ENCODE assay signal across 14 cellular contexts in genomic region chr3:114873590-114873989, GRCh38.
DNase-seq lines count a peak whose midpoint lies in the region; ATAC-seq, FAIRE-seq and TF ChIP-seq lines count a peak whose summit lies in the region.
"Had no signal": no experiment of that assay in that cellular context is flagged by ENCODE, and none has a peak within 500 bp of the region (broad histone marks: within the 10 kb centered on the region; RNA-seq: fewer than 3 reads in every experiment).

No MANE protein-coding gene starts in this region.

- no peak for DNase-seq in HepG2 (ENCODE audit: low spot score)
- no peak for DNase-seq in foreskin keratinocyte
- no peak for DNase-seq in activated CD4-positive, alpha-beta T cell treated with anti-CD3 and anti-CD28 coated beads, Interleukin-2, amount 50 U/mL, for 48 hours
- DNase-seq in OCI-M2 (lab: John Stamatoyannopoulos, UW; ENCODE audit: unreplicated experiment), result no peak
- DNase-seq: Calu3; CD8-positive, alpha-beta T cell; DMS79 treated with DMSO at 0.1 percent for 48 hours; GF-D8 had no signal

- in situ Hi-C loops in HepG2 (cut with HindIII; ENCODE audit: extremely low pct_ligation_motif_present, low pct_unique_long_range_greater_than_20kb), result no loop called here

- no peak for TF ChIP-seq EP300 in HepG2 (IDR thresholded peaks at IDR 0.05; ENCODE audit: low read depth in 2 of 2, low read length in 2 of 2)
- TF ChIP-seq EP300 in HepG2 (CRISPR knock-in tag; IDR thresholded peaks at IDR 0.05; ENCODE audit: borderline replicate concordance), result no peak
- TF ChIP-seq EP300 in gastroesophageal sphincter (IDR thresholded peaks at IDR 0.05), result no peak

- no peak for TF ChIP-seq CTCF in liver (IDR thresholded peaks at IDR 0.05; ENCODE audit: low read depth, low read length, missing input control)
- no peak for TF ChIP-seq CTCF in HepG2 (CRISPR knock-in tag; IDR thresholded peaks at IDR 0.05)
- TF ChIP-seq CTCF in gastroesophageal sphincter (IDR thresholded peaks at IDR 0.05), result no peak
- no peak for TF ChIP-seq CTCF in foreskin keratinocyte (conservative IDR thresholded peaks at IDR 0.05)

- peaks cover 4 to 52% (median 29%) of the 10 kb centered on the region in 4 donors for H3K4me1 ChIP-seq in liver (ENCODE audit: control insufficient read depth in 4 of 4, insufficient read depth in 4 of 4, low read length in 3 of 4)
- no peaks in the 10 kb centered on the region for H3K4me1 ChIP-seq in HepG2 (ENCODE audit: insufficient read depth, low read length)
- H3K4me1 ChIP-seq in gastroesophageal sphincter, result peaks cover 8 to 69% (median 17%) of the 10 kb centered on the region in 3 donors
- H3K4me1 ChIP-seq in skeletal muscle tissue (ENCODE audit: control insufficient read depth in 3 of 3, insufficient read depth in 3 of 3, low read length in 3 of 3), result peaks cover 5 to 17% (median 7%) of the 10 kb centered on the region in 3 donors
- H3K4me1 ChIP-seq in foreskin keratinocyte, result peaks cover under 1% of the 10 kb centered on the region

- no peak overlapping the region for H3K9ac ChIP-seq in liver (ENCODE audit: low read depth in 1 of 2, low read length in 2 of 2)
- H3K9ac ChIP-seq in HepG2 (ENCODE audit: insufficient read depth, low read depth, low read length), result no peak overlapping the region
- no peak overlapping the region for H3K9ac ChIP-seq in skeletal muscle tissue (ENCODE audit: low read depth in 1 of 3, low read length in 3 of 3)
- H3K9ac ChIP-seq: BLaER1 treated with 17β-estradiol and CSF1 and Interleukin-3, amounts not matched to agents 10 nM and 100 nM had no signal

- no peaks in the 10 kb centered on the region for H4K20me1 ChIP-seq in HepG2 (ENCODE audit: insufficient read depth, low read length)
- H4K20me1 ChIP-seq: BLaER1 treated with 17β-estradiol and CSF1 and Interleukin-3, amounts not matched to agents 10 nM and 100 nM had no signal

- TF ChIP-seq RAD21 in liver (IDR thresholded peaks at IDR 0.05) (no peak), HepG2 (CRISPR knock-in tag; IDR thresholded peaks at IDR 0.05) (no peak)

- BruUV-seq in HepG2 (replicated peaks; lab: Mats Ljungman, UMichigan), result no TSS peak

- H2AFZ ChIP-seq in HepG2 (ENCODE audit: low read length), result no peak overlapping the region

- TF ChIP-seq POLR2A in HepG2 (IDR thresholded peaks at IDR 0.05; ENCODE audit: insufficient read depth in 1 of 2, low read depth in 2 of 2, low read length in 2 of 2) (no peak), gastroesophageal sphincter (IDR thresholded peaks at IDR 0.05) (no peak)

- H3K36me3 ChIP-seq in liver (ENCODE audit: control insufficient read depth in 4 of 4, insufficient read depth in 3 of 4, low read depth in 1 of 4, low read length in 3 of 4), result no peaks in the 10 kb centered on the region
- no peaks in the 10 kb centered on the region for H3K36me3 ChIP-seq in HepG2 (replicated peaks in 1 of 2; ENCODE audit: control insufficient read depth in 1 of 2, insufficient read depth in 2 of 2, low read length in 2 of 2)
- H3K36me3 ChIP-seq in gastroesophageal sphincter, result no peaks in the 10 kb centered on the region
- H3K36me3 ChIP-seq in skeletal muscle tissue (ENCODE audit: control insufficient read depth in 3 of 3, insufficient read depth in 3 of 3, low read length in 3 of 3), result no peaks in the 10 kb centered on the region
- H3K36me3 ChIP-seq: BLaER1 treated with 17β-estradiol and CSF1 and Interleukin-3, amounts not matched to agents 10 nM and 100 nM; HAP-1 had no signal

- FAIRE-seq in HepG2 (lab: Jason Lieb, UNC), result no peak
- FAIRE-seq: H1 had no signal

- intact Hi-C loops in HepG2 (cut with micrococcal nuclease; ENCODE audit: unreplicated experiment), result no loop called here

- no peaks in the 10 kb centered on the region for H3K9me3 ChIP-seq in liver (ENCODE audit: control insufficient read depth in 4 of 4, low read length in 3 of 4)
- no peaks in the 10 kb centered on the region for H3K9me3 ChIP-seq in HepG2 (ENCODE audit: low read length)
- no peaks in the 10 kb centered on the region for H3K9me3 ChIP-seq in gastroesophageal sphincter
- H3K9me3 ChIP-seq in skeletal muscle tissue (ENCODE audit: control insufficient read depth in 3 of 3, low read length in 3 of 3), result no peaks in the 10 kb centered on the region
- H3K9me3 ChIP-seq: BLaER1 treated with 17β-estradiol and CSF1 and Interleukin-3, amounts not matched to agents 10 nM and 100 nM; HAP-1 had no signal

- CTCF ChIA-PET in HepG2 (lab: Yijun Ruan, JAX; ENCODE audit: low intra/inter-chr PET ratio, low total read pairs), result no interaction called here

- H3K4me3 ChIP-seq in liver (ENCODE audit: low read depth in 1 of 3, low read length in 3 of 3) (no peak overlapping the region), HepG2 (replicated peaks in 1 of 3; ENCODE audit: insufficient read depth in 1 of 3, low read depth in 2 of 3, low read length in 3 of 3) (no peak overlapping the region), gastroesophageal sphincter (no peak overlapping the region), skeletal muscle tissue (ENCODE audit: low read length in 3 of 3) (no peak overlapping the region)
- H3K4me3 ChIP-seq: BLaER1 treated with 17β-estradiol and CSF1 and Interleukin-3, amounts not matched to agents 10 nM and 100 nM; HAP-1 had no signal

- H3K27ac ChIP-seq in liver (ENCODE audit: low read depth in 1 of 2, low read length in 2 of 2) (peak overlapping the region; percentile 79 to 80), HepG2 (ENCODE audit: extremely low read length, insufficient read depth, low read length) (no peak overlapping the region), gastroesophageal sphincter (peak overlapping the region in 2 of 4 donors; percentile 37 to 48), skeletal muscle tissue (ENCODE audit: low read depth, low read length) (peak overlapping the region; percentile 6), foreskin keratinocyte (no peak overlapping the region)
- H3K27ac ChIP-seq: BLaER1 treated with 17β-estradiol and CSF1 and Interleukin-3, amounts not matched to agents 10 nM and 100 nM had no signal

- no peaks in the 10 kb centered on the region for H3K27me3 ChIP-seq in liver (ENCODE audit: control insufficient read depth in 4 of 4, insufficient read depth in 4 of 4, low read length in 3 of 4)
- H3K27me3 ChIP-seq in HepG2 (ENCODE audit: control insufficient read depth in 1 of 2, insufficient read depth in 2 of 2, low read length in 2 of 2), result no peaks in the 10 kb centered on the region
- H3K27me3 ChIP-seq in gastroesophageal sphincter, result no peaks in the 10 kb centered on the region
- no peaks in the 10 kb centered on the region for H3K27me3 ChIP-seq in skeletal muscle tissue (ENCODE audit: control insufficient read depth in 3 of 3, insufficient read depth in 3 of 3, low read length in 3 of 3)
- H3K27me3 ChIP-seq in foreskin keratinocyte, result no peaks in the 10 kb centered on the region
- H3K27me3 ChIP-seq: BLaER1 treated with 17β-estradiol and CSF1 and Interleukin-3, amounts not matched to agents 10 nM and 100 nM had no signal

- ATAC-seq in HepG2 (no peak), gastroesophageal sphincter (peak; percentile 50), foreskin keratinocyte (no peak)
- ATAC-seq: CD8-positive, alpha-beta T cell had no signal

- H3K4me2 ChIP-seq in HepG2 (ENCODE audit: low read depth, low read length), result no peak overlapping the region
- H3K4me2 ChIP-seq: BLaER1 treated with 17β-estradiol and CSF1 and Interleukin-3, amounts not matched to agents 10 nM and 100 nM had no signal

- H3K79me2 ChIP-seq in HepG2 (ENCODE audit: insufficient read depth, low read length), result no peaks in the 10 kb centered on the region

- POLR2A ChIA-PET in HepG2 (lab: Yijun Ruan, JAX), result no interaction called here

- WGBS in liver, result 95% methylated on average over 1 of the region's 1 CpG
- 91% methylated on average over 1 of the region's 1 CpG for WGBS in HepG2 (ENCODE audit: low lambda C conversion rate)
- WGBS in gastroesophageal sphincter (ENCODE audit: low coverage in 1 of 2), 2 donors, result 70% methylated on average over 1 of the region's 1 CpG

TF ChIP-seq in liver, 16 proteins besides CTCF, POLR2A, EP300 and RAD21 (continues in another document):
- TF ChIP-seq RXRA (IDR thresholded peaks at IDR 0.05), result no peak
- TF ChIP-seq GABPA (IDR thresholded peaks at IDR 0.05 in 1 of 2, conservative IDR thresholded peaks at IDR 0.05 in 1 of 2), result no peak
- no peak for TF ChIP-seq JUND (IDR thresholded peaks at IDR 0.05)
- no peak for TF ChIP-seq TAF1 (conservative IDR thresholded peaks at IDR 0.05)
- no peak for TF ChIP-seq ZBTB33 (IDR thresholded peaks at IDR 0.05)

TF ChIP-seq in HepG2, 621 proteins besides CTCF, POLR2A, EP300 and RAD21:
- TF ChIP-seq ZNF430 (CRISPR knock-in tag; IDR thresholded peaks at IDR 0.05) (no peak), HNRNPH1 (optimal IDR thresholded peaks at IDR 0.05; ENCODE audit: low read depth, low read length) (no peak), FIP1L1 (IDR thresholded peaks at IDR 0.05; ENCODE audit: borderline replicate concordance, insufficient read depth, low read depth, low read length) (no peak), FOXJ3 (CRISPR knock-in tag; IDR thresholded peaks at IDR 0.05; ENCODE audit: borderline replicate concordance) (no peak), MLLT10 (CRISPR knock-in tag; IDR thresholded peaks at IDR 0.05) (no peak)
TF ChIP-seq in HepG2: peak in this region for 0.

Comparison
In these comparisons a context has a peak if more than half of its experiments do, and no peak if none do; other contexts are left out.
1. H3K27ac ChIP-seq: peak in liver (2 of 2) and skeletal muscle tissue (single experiment); none in HepG2 (single experiment) and foreskin keratinocyte (single experiment).